ENCODE assay signal across 11 cellular contexts in the genomic region with DNA sequence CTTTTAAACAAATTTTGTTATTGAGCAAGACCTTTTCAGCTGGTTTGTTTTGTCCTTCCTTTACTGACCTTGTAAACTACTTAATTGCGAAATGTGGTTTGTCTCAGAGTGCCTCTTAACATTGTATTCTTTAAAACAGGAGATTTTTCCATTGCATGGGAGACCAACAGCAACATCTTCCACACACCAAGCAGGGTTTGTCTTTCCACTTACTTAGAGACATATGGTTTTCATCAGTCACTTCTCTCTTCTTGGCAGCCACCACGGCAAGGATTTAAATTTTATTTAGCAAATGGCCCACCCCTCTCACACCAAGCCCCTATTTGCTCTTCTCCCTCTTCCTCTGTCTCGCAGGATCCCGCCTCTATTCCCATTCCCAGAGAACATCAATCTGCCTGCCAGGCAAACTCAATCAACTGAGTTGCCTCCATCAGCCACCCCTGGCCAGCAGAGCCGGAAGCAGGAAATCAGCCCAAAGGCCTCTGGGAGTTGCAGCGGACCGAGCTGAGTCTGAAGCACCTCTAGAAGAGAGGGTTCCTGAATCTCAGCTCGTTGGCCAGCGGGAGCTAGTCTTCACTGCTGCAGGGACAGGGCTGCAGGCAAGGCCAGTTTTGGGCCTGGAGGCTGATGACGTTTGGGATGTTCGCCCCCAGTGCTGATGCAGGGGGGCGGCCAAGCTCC. TPM values are rescaled to one million over a fixed set of nuclear protein-coding genes. Genes with fewer than 3 reads are reported as not detected.
A peak's percentile ranks its signal among the peaks of the same experiment; 100 is the strongest.
DNase-seq lines count a peak whose midpoint lies in the region; ATAC-seq and TF ChIP-seq lines count a peak whose summit lies in the region.
"Had no signal": no experiment of that assay in that cellular context is flagged by ENCODE, and none has a peak within 500 bp of the region (broad histone marks: within the 10 kb centered on the region; RNA-seq: fewer than 3 reads in every experiment).

No MANE protein-coding gene starts in this region.

- ATAC-seq in HG03135 (IDR thresholded peaks at IDR 0.05; ENCODE audit: unreplicated experiment), result no peak
- ATAC-seq: left ventricle myocardium superior had no signal

- no peak overlapping the region for H3K4me3 Mint-ChIP-seq in osteocyte (ENCODE audit: unreplicated experiment)

- DNase-seq in AG08395 (ENCODE audit: low spot score) (peak; percentile 59), NB4 (ENCODE audit: low read depth) (peak; percentile 54), fibroblast of mammary gland (ENCODE audit: low read depth) (peak; percentile 80), osteocyte (ENCODE audit: extremely low spot score, unreplicated experiment) (no peak), HT-29 (ENCODE audit: low spot score) (no peak), RKO (ENCODE audit: low spot score) (no peak), OCI-M1 (lab: John Stamatoyannopoulos, UW) (no peak)
- DNase-seq: CD4-positive, CD25-positive, alpha-beta regulatory T cell; left ventricle myocardium superior; NCI-H774 had no signal

- peaks cover 18% of the 10 kb centered on the region for H3K4me1 Mint-ChIP-seq in osteocyte (ENCODE audit: unreplicated experiment)
- H3K4me1 Mint-ChIP-seq: CD4-positive, CD25-positive, alpha-beta regulatory T cell had no signal

- no peak overlapping the region for H3K4me3 ChIP-seq in NB4 (ENCODE audit: low read depth, low read length)
- no peak overlapping the region for H3K4me3 ChIP-seq in fibroblast of mammary gland (ENCODE audit: control insufficient read depth, low read depth, low read length)

- H3K9me3 Mint-ChIP-seq in osteocyte (ENCODE audit: unreplicated experiment), result no peaks in the 10 kb centered on the region

- no peak for TF ChIP-seq CTCF in NB4 (IDR thresholded peaks at IDR 0.05; ENCODE audit: low read depth, low read length)
- no peak for TF ChIP-seq CTCF in fibroblast of mammary gland (conservative IDR thresholded peaks at IDR 0.05; ENCODE audit: control insufficient read depth, insufficient read depth, low read depth, low read length)
- TF ChIP-seq CTCF in osteocyte (IDR thresholded peaks at IDR 0.05), result no peak

- no peaks in the 10 kb centered on the region for H3K36me3 Mint-ChIP-seq in osteocyte (ENCODE audit: unreplicated experiment)
- H3K36me3 Mint-ChIP-seq: CD4-positive, CD25-positive, alpha-beta regulatory T cell had no signal

- no peak for TF ChIP-seq POLR2A in NB4 (IDR thresholded peaks at IDR 0.05; ENCODE audit: extremely low read depth, insufficient read length)

- H3K27ac Mint-ChIP-seq in osteocyte (ENCODE audit: unreplicated experiment), result peak overlapping the region; percentile 68
- H3K27ac Mint-ChIP-seq: CD4-positive, CD25-positive, alpha-beta regulatory T cell had no signal

- peaks cover 41% of the 10 kb centered on the region for H3K27me3 Mint-ChIP-seq in osteocyte (ENCODE audit: unreplicated experiment)
- H3K27me3 Mint-ChIP-seq: CD4-positive, CD25-positive, alpha-beta regulatory T cell had no signal

RNA-seq across cellular contexts. Expression of a gene that starts 11.3 kb away (rescaled TPM):
- not detected in 2 replicates for total RNA-seq in osteocyte
- not detected in 2 replicates for total RNA-seq in HT-29 (2014; rRNA removed; shearing (Covaris generic))
- total RNA-seq: CD4-positive, CD25-positive, alpha-beta regulatory T cell; left ventricle myocardium superior had no signal

RNA-seq across cellular contexts. Expression of a gene that starts 40.0 kb away (rescaled TPM):
- total RNA-seq in osteocyte, result 8.5 and 10.1 TPM in 2 replicates
- not detected in 2 replicates for total RNA-seq in HT-29 (2014; rRNA removed; shearing (Covaris generic))
- total RNA-seq: CD4-positive, CD25-positive, alpha-beta regulatory T cell had no signal

Comparison
In these comparisons a context has a peak if more than half of its experiments do, and no peak if none do; other contexts are left out.
1. DNase-seq: peak in AG08395 (single experiment), NB4 (single experiment) and fibroblast of mammary gland (single experiment); none in osteocyte (single experiment), HT-29 (single experiment), RKO (single experiment) and OCI-M1 (single experiment).